Comparison of ENCODE assay signal across 17 cellular contexts in the genomic region with DNA sequence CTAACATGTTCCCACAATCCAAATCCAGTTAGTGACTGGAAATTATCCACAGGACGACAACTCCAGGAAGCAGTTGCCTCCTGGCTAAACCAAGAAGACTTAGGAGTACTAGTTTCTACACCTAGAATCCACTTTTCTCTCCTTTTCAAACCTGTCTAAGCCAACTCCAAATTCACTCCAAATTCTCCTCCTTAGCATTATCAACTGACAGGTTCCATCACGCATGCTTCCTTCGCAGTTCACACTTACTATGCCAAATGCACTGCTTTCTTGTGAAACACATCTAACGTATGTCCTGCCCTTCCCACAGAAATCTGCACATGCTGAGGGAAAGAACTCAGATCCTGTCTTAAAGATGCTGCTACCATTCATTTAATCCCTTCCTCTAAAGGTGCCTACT.
A peak's percentile ranks its signal among the peaks of the same experiment; 100 is the strongest.
DNase-seq lines count a peak whose midpoint lies in the region; TF ChIP-seq lines count a peak whose summit lies in the region.
"Had no signal": no experiment of that assay in that cellular context is flagged by ENCODE, and none has a peak within 500 bp of the region (broad histone marks: within the 10 kb centered on the region; RNA-seq: fewer than 3 reads in every experiment).

No MANE protein-coding gene starts in this region.

- H3K4me3 ChIP-seq in A673 (ENCODE audit: low read depth, low read length, poor library complexity, severe bottlenecking) (no peak overlapping the region), HEK293 (ENCODE audit: low read depth, low read length) (no peak overlapping the region), thyroid gland (replicated peaks in 1 of 3) (no peak overlapping the region), tibial nerve (no peak overlapping the region)

- 94 to 95% methylated on average over 4 of the region's 4 CpGs for WGBS in thyroid gland, 2 donors
- WGBS in tibial nerve, 2 donors, result 92 to 94% methylated on average over 4 of the region's 4 CpGs

- H3K27ac ChIP-seq in A673 (ENCODE audit: low read depth, low read length, poor library complexity, severe bottlenecking), result peak overlapping the region; percentile 57
- H3K27ac ChIP-seq in HEK293 (ENCODE audit: extremely low read depth, low read depth, low read length), result no peak overlapping the region
- no peak overlapping the region for H3K27ac ChIP-seq in thyroid gland
- H3K27ac ChIP-seq in tibial nerve, result no peak overlapping the region

- peaks cover 68% of the 10 kb centered on the region for H3K4me1 ChIP-seq in A673 (ENCODE audit: insufficient read depth, low read length, poor library complexity, severe bottlenecking)
- peaks cover 6% of the 10 kb centered on the region; the same call in 1 of the 2 replicates for H3K4me1 ChIP-seq in HEK293 (ENCODE audit: control insufficient read depth, insufficient read depth, low read length)
- peaks cover 8 to 9% of the 10 kb centered on the region in 2 donors for H3K4me1 ChIP-seq in thyroid gland
- H3K4me1 ChIP-seq in tibial nerve, result peaks cover 0 to 18% (median 0%) of the 10 kb centered on the region in 4 donors

- no peak overlapping the region for H3K4me3 Mint-ChIP-seq in endothelial cell (ENCODE audit: unreplicated experiment)
- no peak overlapping the region for H3K4me3 Mint-ChIP-seq in nephron progenitor cell
- H3K4me3 Mint-ChIP-seq: HFFc6 had no signal

- H3K27ac Mint-ChIP-seq in endothelial cell (ENCODE audit: unreplicated experiment), result peak overlapping the region; percentile 5
- peak overlapping the region; percentile 49 for H3K27ac Mint-ChIP-seq in nephron progenitor cell
- H3K27ac Mint-ChIP-seq: HFFc6 had no signal

- no peaks in the 10 kb centered on the region for H3K9me3 Mint-ChIP-seq in endothelial cell (ENCODE audit: unreplicated experiment)
- H3K9me3 Mint-ChIP-seq in nephron progenitor cell, result peaks cover 10% of the 10 kb centered on the region
- H3K9me3 Mint-ChIP-seq: HFFc6 had no signal

- H3K9me3 ChIP-seq in A673 (ENCODE audit: low read depth, low read length, poor library complexity, severe bottlenecking) (no peaks in the 10 kb centered on the region), HEK293 (ENCODE audit: control insufficient read depth, insufficient read depth, low read depth, low read length) (no peaks in the 10 kb centered on the region), thyroid gland (no peaks in the 10 kb centered on the region), tibial nerve (no peaks in the 10 kb centered on the region)

- BruUV-seq in A673 (replicated peaks; lab: Mats Ljungman, UMichigan), result no TSS peak

- TF ChIP-seq CTCF in A673 (conservative IDR thresholded peaks at IDR 0.05; ENCODE audit: low read depth, low read length) (no peak), HEK293 (tag by site-specific recombination; IDR thresholded peaks at IDR 0.05) (no peak), endothelial cell (IDR thresholded peaks at IDR 0.05; ENCODE audit: unreplicated experiment) (no peak), nephron progenitor cell (IDR thresholded peaks at IDR 0.05) (no peak), thyroid gland (IDR thresholded peaks at IDR 0.05) (no peak), tibial nerve (IDR thresholded peaks at IDR 0.05) (no peak)

- peaks cover 17% of the 10 kb centered on the region for H3K36me3 Mint-ChIP-seq in endothelial cell (ENCODE audit: low read depth, unreplicated experiment)
- peaks cover 45% of the 10 kb centered on the region for H3K36me3 Mint-ChIP-seq in nephron progenitor cell (ENCODE audit: low read depth)

- H3K27me3 Mint-ChIP-seq in endothelial cell (ENCODE audit: unreplicated experiment), result no peaks in the 10 kb centered on the region
- no peaks in the 10 kb centered on the region for H3K27me3 Mint-ChIP-seq in nephron progenitor cell (ENCODE audit: low read depth, poor library complexity)

- H3K27me3 ChIP-seq in A673 (replicated peaks; ENCODE audit: insufficient read depth, low read depth, low read length, poor library complexity) (no peaks in the 10 kb centered on the region), thyroid gland (no peaks in the 10 kb centered on the region), tibial nerve (no peaks in the 10 kb centered on the region)

- POLR2A ChIA-PET in A673 (lab: Charles Lee; ENCODE audit: low non-redundant PET) (no interaction called here), HEK293 (lab: Yijun Ruan, JAX) (no interaction called here)

- DNase-seq in A673 (ENCODE audit: low spot score), result no peak
- DNase-seq in endothelial cell (ENCODE audit: low spot score), result no peak
- DNase-seq in nephron progenitor cell, result no peak
- no peak for DNase-seq in thyroid gland
- DNase-seq in inferior parietal cortex (ENCODE audit: extremely low spot score), result no peak
- no peak for DNase-seq in activated CD8-positive, alpha-beta memory T cell treated with anti-CD3 and anti-CD28 coated beads, Interleukin-2, amount 50 U/mL, for 4 hours
- DNase-seq in tibial nerve (ENCODE audit: low spot score in 2 of 2), result no peak
- DNase-seq: AML-193, DMS79 treated with DMSO at 0.1 percent for 48 hours, GDM1, GOT3, HFFc6, NCI-H1417 treated with DMSO at 0.1 percent for 48 hours, NCI-H2029, NCI-H510A, RPMI8226 had no signal

- intact Hi-C loops in A673 (cut with micrococcal nuclease; ENCODE audit: unreplicated experiment), result no loop called here
- intact Hi-C loops in thyroid gland (cut with DNase I), result no loop called here

- no peak for TF ChIP-seq EP300 in tibial nerve (IDR thresholded peaks at IDR 0.05)

- no peak for TF ChIP-seq POLR2A in thyroid gland (IDR thresholded peaks at IDR 0.05)
- TF ChIP-seq POLR2A in tibial nerve (IDR thresholded peaks at IDR 0.05), result no peak

- CTCF ChIA-PET in A673 (lab: Charles Lee) (no interaction called here), HEK293 (lab: Yijun Ruan, JAX) (no interaction called here)

- peaks cover 4% of the 10 kb centered on the region for H3K36me3 ChIP-seq in A673 (ENCODE audit: insufficient read depth, low read length, poor library complexity, severe bottlenecking)
- no peaks in the 10 kb centered on the region for H3K36me3 ChIP-seq in HEK293 (ENCODE audit: control insufficient read depth in 2 of 2, insufficient read depth in 1 of 2, low read length in 2 of 2)
- H3K36me3 ChIP-seq in thyroid gland, result no peaks in the 10 kb centered on the region
- no peaks in the 10 kb centered on the region for H3K36me3 ChIP-seq in tibial nerve

- H3K4me1 Mint-ChIP-seq in endothelial cell (ENCODE audit: unreplicated experiment), result peaks cover 22% of the 10 kb centered on the region
- H3K4me1 Mint-ChIP-seq in nephron progenitor cell, result peaks cover 68% of the 10 kb centered on the region

TF ChIP-seq in HEK293, 187 proteins besides CTCF, POLR2A, EP300 and RAD21:
- no peak for TF ChIP-seq OSR2 (tag by site-specific recombination; IDR thresholded peaks at IDR 0.05)
- TF ChIP-seq, protein P1, sequence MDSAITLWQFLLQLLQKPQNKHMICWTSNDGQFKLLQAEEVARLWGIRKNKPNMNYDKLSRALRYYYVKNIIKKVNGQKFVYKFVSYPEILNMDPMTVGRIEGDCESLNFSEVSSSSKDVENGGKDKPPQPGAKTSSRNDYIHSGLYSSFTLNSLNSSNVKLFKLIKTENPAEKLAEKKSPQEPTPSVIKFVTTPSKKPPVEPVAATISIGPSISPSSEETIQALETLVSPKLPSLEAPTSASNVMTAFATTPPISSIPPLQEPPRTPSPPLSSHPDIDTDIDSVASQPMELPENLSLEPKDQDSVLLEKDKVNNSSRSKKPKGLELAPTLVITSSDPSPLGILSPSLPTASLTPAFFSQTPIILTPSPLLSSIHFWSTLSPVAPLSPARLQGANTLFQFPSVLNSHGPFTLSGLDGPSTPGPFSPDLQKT (IDR thresholded peaks at IDR 0.05; ENCODE audit: borderline replicate concordance, low read depth, low read length), result no peak
- TF ChIP-seq, protein P2, sequence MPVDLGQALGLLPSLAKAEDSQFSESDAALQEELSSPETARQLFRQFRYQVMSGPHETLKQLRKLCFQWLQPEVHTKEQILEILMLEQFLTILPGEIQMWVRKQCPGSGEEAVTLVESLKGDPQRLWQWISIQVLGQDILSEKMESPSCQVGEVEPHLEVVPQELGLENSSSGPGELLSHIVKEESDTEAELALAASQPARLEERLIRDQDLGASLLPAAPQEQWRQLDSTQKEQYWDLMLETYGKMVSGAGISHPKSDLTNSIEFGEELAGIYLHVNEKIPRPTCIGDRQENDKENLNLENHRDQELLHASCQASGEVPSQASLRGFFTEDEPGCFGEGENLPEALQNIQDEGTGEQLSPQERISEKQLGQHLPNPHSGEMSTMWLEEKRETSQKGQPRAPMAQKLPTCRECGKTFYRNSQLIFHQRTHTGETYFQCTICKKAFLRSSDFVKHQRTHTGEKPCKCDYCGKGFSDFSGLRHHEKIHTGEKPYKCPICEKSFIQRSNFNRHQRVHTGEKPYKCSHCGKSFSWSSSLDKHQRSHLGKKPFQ (tag by site-specific recombination; IDR thresholded peaks at IDR 0.05), result peak; percentile 65
TF ChIP-seq in HEK293: peak in this region for 1.
